In the genomic region with DNA sequence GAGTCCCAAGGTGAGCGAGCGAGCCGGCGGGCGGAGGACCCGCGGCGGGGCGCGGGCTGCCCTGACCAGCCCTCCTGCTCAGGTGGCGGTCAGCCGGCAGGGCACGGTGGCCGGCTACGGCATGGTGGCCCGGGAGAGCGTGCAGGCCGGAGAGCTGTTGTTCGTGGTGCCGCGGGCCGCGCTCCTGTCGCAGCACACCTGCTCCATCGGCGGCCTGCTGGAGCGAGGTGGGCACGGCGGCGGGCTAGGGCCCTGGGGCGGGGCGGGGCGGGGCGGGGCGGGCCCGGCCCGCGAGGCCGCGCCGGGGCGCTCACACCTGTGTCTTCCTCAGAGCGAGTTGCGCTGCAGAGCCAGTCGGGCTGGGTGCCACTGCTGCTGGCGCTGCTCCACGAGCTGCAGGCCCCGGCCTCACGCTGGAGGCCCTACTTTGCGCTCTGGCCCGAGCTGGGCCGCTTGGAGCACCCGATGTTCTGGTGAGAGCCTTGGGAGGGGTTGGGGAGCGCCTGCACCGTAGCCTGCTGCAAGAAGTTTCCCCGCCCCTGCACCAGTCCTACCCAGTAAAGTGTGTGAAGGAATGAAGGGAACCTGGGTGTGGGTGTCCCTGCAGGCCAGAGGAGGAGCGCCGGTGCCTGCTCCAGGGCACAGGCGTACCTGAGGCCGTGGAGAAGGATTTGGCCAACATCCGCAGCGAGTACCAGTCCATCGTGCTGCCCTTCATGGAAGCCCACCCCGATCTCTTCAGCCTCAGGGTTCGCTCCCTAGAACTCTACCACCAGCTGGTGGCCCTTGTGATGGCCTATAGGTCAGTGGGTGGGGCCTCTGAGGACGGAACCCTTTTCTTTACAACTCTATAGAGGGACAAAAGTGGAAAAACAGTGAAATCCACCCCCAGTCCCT, we compare ENCODE assay signal across 8 cellular contexts. TPM values are rescaled to one million over a fixed set of nuclear protein-coding genes. Genes with fewer than 3 reads are reported as not detected.
A peak's percentile ranks its signal among the peaks of the same experiment; 100 is the strongest.
DNase-seq lines count a peak whose midpoint lies in the region; ATAC-seq, FAIRE-seq and TF ChIP-seq lines count a peak whose summit lies in the region.

No MANE protein-coding gene starts in this region.

- peak overlapping the region; percentile 73 for H3K27ac ChIP-seq in A673 (ENCODE audit: low read depth, low read length, poor library complexity, severe bottlenecking)
- peak overlapping the region; percentile 36 for H3K27ac ChIP-seq in PC-3 (ENCODE audit: low read length)
- peak overlapping the region; percentile 54; the same call in 1 of the 2 replicates for H3K27ac ChIP-seq in GM12878 (ENCODE audit: control insufficient read depth, insufficient read depth)

- H3K36me3 ChIP-seq in A673 (ENCODE audit: insufficient read depth, low read length, poor library complexity, severe bottlenecking) (peaks cover 41% of the 10 kb centered on the region), PC-3 (ENCODE audit: low read depth, low read length) (peaks cover 39% of the 10 kb centered on the region), GM12878 (ENCODE audit: control insufficient read depth in 2 of 2, insufficient read depth in 2 of 2, low read length in 1 of 2) (peaks cover 12 to 17% of the 10 kb centered on the region in 2 experiments)

- 21% methylated on average over 45 of the region's 66 CpGs for WGBS in GM12878 (ENCODE audit: insufficient coverage, insufficient replicate concordance, low lambda C conversion rate, missing lambda C conversion rate)

- no peak for TF ChIP-seq EP300 in GM12878 (IDR thresholded peaks at IDR 0.05; ENCODE audit: borderline replicate concordance in 1 of 2, control insufficient read depth in 1 of 2, low read depth in 2 of 2, low read length in 2 of 2)

- H3K4me1 ChIP-seq in A673 (ENCODE audit: insufficient read depth, low read length, poor library complexity, severe bottlenecking) (peaks cover 8% of the 10 kb centered on the region), PC-3 (ENCODE audit: insufficient read depth, low read length) (peaks cover 8% of the 10 kb centered on the region), GM12878 (ENCODE audit: control insufficient read depth, insufficient read depth, low read length) (peaks cover 43% of the 10 kb centered on the region)

- no peaks in the 10 kb centered on the region for H3F3A ChIP-seq in PC-3 (ENCODE audit: low read length, unreplicated experiment)

- POLR2A ChIA-PET in A673 (lab: Charles Lee; ENCODE audit: low non-redundant PET) (no interaction called here), PC-3 (lab: Charles Lee; ENCODE audit: unreplicated experiment) (interaction anchor here (0.6 kb wide), 1 partner anchor 102 kb away, joined by 4 read pairs; no protein-coding TSS in a partner anchor), GM12878 (lab: Charles Lee) (no interaction called here)

- BruUV-seq in A673 (replicated peaks; lab: Mats Ljungman, UMichigan) = no TSS peak
- BruUV-seq in PC-3 (replicated peaks; lab: Mats Ljungman, UMichigan) = no TSS peak
- BruUV-seq in GM12878 (replicated peaks; lab: Mats Ljungman, UMichigan) = no TSS peak

- peak overlapping the region; percentile 80 for H3K4me3 ChIP-seq in A673 (ENCODE audit: low read depth, low read length, poor library complexity, severe bottlenecking)
- peak overlapping the region; percentile 74 for H3K4me3 ChIP-seq in PC-3 (ENCODE audit: low read length)
- peak overlapping the region; percentile 93 for H3K4me3 ChIP-seq in GM12878

- intact Hi-C loops in A673 (cut with micrococcal nuclease; ENCODE audit: unreplicated experiment) = no loop called here
- intact Hi-C loops in PC-3 (cut with micrococcal nuclease) = loop anchor here (10.0 kb wide), 1 partner anchor 119 kb away; no protein-coding TSS in a partner anchor
- intact Hi-C loops in GM12878 (cut with micrococcal nuclease; ENCODE audit: unreplicated experiment) = no loop called here

- H3K27me3 ChIP-seq in A673 (replicated peaks; ENCODE audit: insufficient read depth, low read depth, low read length, poor library complexity) (no peaks in the 10 kb centered on the region), PC-3 (ENCODE audit: low read length) (no peaks in the 10 kb centered on the region), GM12878 (replicated peaks in 1 of 2; ENCODE audit: control insufficient read depth in 2 of 2, insufficient read depth in 2 of 2, low read length in 1 of 2) (no peaks in the 10 kb centered on the region)

- ATAC-seq in GM18858 (IDR thresholded peaks at IDR 0.05; ENCODE audit: unreplicated experiment) (peak; percentile 33), HG03025 (IDR thresholded peaks at IDR 0.05; ENCODE audit: low FRiP score, unreplicated experiment) (peak; percentile 43), PC-3 (peak; percentile 58), GM12878 (peak; percentile 69)

- no peak for FAIRE-seq in GM12878 (lab: Jason Lieb, UNC)

- RAD21 ChIA-PET in GM12878 (lab: Charles Lee; ENCODE audit: unreplicated experiment) = no interaction called here

- H3K9me3 ChIP-seq in A673 (ENCODE audit: low read depth, low read length, poor library complexity, severe bottlenecking) = no peaks in the 10 kb centered on the region
- no peaks in the 10 kb centered on the region for H3K9me3 ChIP-seq in PC-3 (ENCODE audit: low read length)
- H3K9me3 ChIP-seq in GM12878 (replicated peaks; ENCODE audit: control insufficient read depth, insufficient read depth, low read length) = no peaks in the 10 kb centered on the region

- H3K4me2 ChIP-seq in PC-3 (ENCODE audit: low read length) (peak overlapping the region; percentile 92), GM12878 (ENCODE audit: control insufficient read depth, insufficient read depth) (peak overlapping the region; percentile 87)

- in situ Hi-C loops in GM12878 (cut with MboI) = loop anchor here (25.0 kb wide), 1 partner anchor 221 kb away; a partner anchor contains a TSS

- TF ChIP-seq CTCF in A673 (conservative IDR thresholded peaks at IDR 0.05; ENCODE audit: low read depth, low read length) (no peak), PC-3 (conservative IDR thresholded peaks at IDR 0.05; ENCODE audit: low read depth, low read length) (no peak), GM12878 (IDR thresholded peaks at IDR 0.05 in 2 of 3, conservative IDR thresholded peaks at IDR 0.05 in 1 of 3; ENCODE audit: control insufficient read depth in 2 of 3, extremely low read depth in 1 of 3, insufficient read depth in 1 of 3, low read depth in 3 of 3, low read length in 3 of 3) (no peak)

- H3K9me2 ChIP-seq in PC-3 (replicated peaks; ENCODE audit: low read length) = no peaks in the 10 kb centered on the region

- SMC1A ChIA-PET in GM12878 (lab: Charles Lee; ENCODE audit: uncharacterized antibody, unreplicated experiment) = no interaction called here

- H3K79me2 ChIP-seq in PC-3 (ENCODE audit: low read length) (peaks cover 20% of the 10 kb centered on the region), GM12878 (ENCODE audit: control insufficient read depth, insufficient read depth, low read length) (peaks cover 11% of the 10 kb centered on the region)

- peak; percentile 78 for TF ChIP-seq POLR2A in GM12878 (IDR thresholded peaks at IDR 0.05; ENCODE audit: low read depth, low read length)

- H2AFZ ChIP-seq in PC-3 (ENCODE audit: low read length) = peak overlapping the region; percentile 85
- H2AFZ ChIP-seq in GM12878 (ENCODE audit: control insufficient read depth, low read depth, low read length) = peak overlapping the region; percentile 76

- H4K20me1 ChIP-seq in PC-3 (ENCODE audit: low read length) (no peaks in the 10 kb centered on the region), GM12878 (ENCODE audit: control insufficient read depth, insufficient read depth) (no peaks in the 10 kb centered on the region)

- TF ChIP-seq RAD21 in GM12878 (IDR thresholded peaks at IDR 0.05; ENCODE audit: insufficient read depth, low read depth, low read length) = no peak

- CTCF ChIA-PET in A673 (lab: Charles Lee) = no interaction called here
- CTCF ChIA-PET in PC-3 (lab: Charles Lee) = no interaction called here
- CTCF ChIA-PET in GM12878 (lab: Yijun Ruan, JAX) = interaction anchor here (1.2 kb wide), 1 partner anchor 215 kb away, joined by 3 read pairs; no protein-coding TSS in a partner anchor

- H3K9ac ChIP-seq in PC-3 (ENCODE audit: low read length) (peak overlapping the region; percentile 77), GM12878 (ENCODE audit: control insufficient read depth, insufficient read depth, low read length) (peak overlapping the region; percentile 73; the same call in 1 of the 2 replicates)

- DNase-seq in A673 (ENCODE audit: low spot score) = peak; percentile 31
- peak; percentile 69 for DNase-seq in PC-3
- DNase-seq in GM12878 (ENCODE audit: low read depth, low spot score) = no peak
- DNase-seq in iPS-NIHi11 (ENCODE audit: low spot score) = peak; percentile 81
- peak; percentile 18 to 49 for DNase-seq in stimulated activated CD4-positive, alpha-beta T cell treated with anti-CD3 and anti-CD28 coated beads, Interleukin-1b, Interleukin-23, amount 100 ng/mL, for 4 hours (ENCODE audit: low read depth in 2 of 2)
- no peak for DNase-seq in Ammon's horn (ENCODE audit: low spot score)

RNA-seq across cellular contexts. Expression of a gene that starts 0.8 kb away (rescaled TPM):
- total RNA-seq in A673 (2021) (35.2 and 36.1 TPM in 2 replicates), PC-3 (2014; rRNA removed) (22.0 and 22.5 TPM in 2 replicates), GM12878 (2014; rRNA removed) (18.3 and 18.7 TPM in 2 replicates), GM12878 (2014; rRNA removed; fragmentation: Illumina TruSeq; extraction: Trizol) (11.2 and 11.7 TPM in 2 replicates), GM12878 (2021) (13.2 and 18.5 TPM in 2 replicates)
- total RNA-seq in GM12878 (2013; cell fraction: nucleolus; rRNA removed) = 41.1 and 41.2 TPM in 2 replicates
- 7.2 TPM for polyA plus RNA-seq in GM12878 (2011; ENCODE audit: low read depth)
- polyA plus RNA-seq in GM12878 (2011; rRNA removed) (13.8 and 15.4 TPM in 2 replicates), GM12878 (2014; fragmentation: Illumina TruSeq; extraction: Trizol) (12.8 and 15.7 TPM in 2 replicates), GM12878 (2014; fragmentation: Nextera tagmentation; extraction: Ambion mirVana) (10 to 100 TPM in 1 of 2 experiments, 1 to 10 TPM in 1; 8.2 to 13.4 TPM), GM12878 (2014; rRNA removed) (23.7 and 23.8 TPM in 2 replicates), GM12878 (2016; fragmentation: Nextera tagmentation; extraction: Ambion mirVana) (10 to 100 TPM; 19.5 to 22.5 TPM)
- polyA plus RNA-seq in GM12878 (2011; cell fraction: cytosol; rRNA removed) = 7.0 and 11.2 TPM in 2 replicates
- 42.8 and 58.2 TPM in 2 replicates for polyA plus RNA-seq in GM12878 (2011; cell fraction: nucleus; rRNA removed)
- 12.9 and 13.5 TPM in 2 replicates for polyA plus RNA-seq in GM12878 (2012)
- polyA minus RNA-seq in GM12878 (2011; rRNA and poly(A)+ RNA removed) = 8.0 and 9.8 TPM in 2 replicates
- 3.6 and 3.7 TPM in 2 replicates for polyA minus RNA-seq in GM12878 (2011; cell fraction: cytosol; rRNA and poly(A)+ RNA removed)
- 15.0 and 24.0 TPM in 2 replicates for polyA minus RNA-seq in GM12878 (2011; cell fraction: nucleus; rRNA and poly(A)+ RNA removed)

RNA-seq across cellular contexts. Expression of a gene that starts 16.2 kb away (rescaled TPM):
- 0.28 and 0.66 TPM in 2 replicates for total RNA-seq in A673 (2021)
- 14.2 and 26.6 TPM in 2 replicates for total RNA-seq in PC-3 (2014; rRNA removed)
- 2.8 and 3.0 TPM in 2 replicates for total RNA-seq in GM12878 (2013; cell fraction: nucleolus; rRNA removed)
- 3.3 and 3.8 TPM in 2 replicates for total RNA-seq in GM12878 (2014; rRNA removed)
- total RNA-seq in GM12878 (2014; rRNA removed; fragmentation: Illumina TruSeq; extraction: Trizol) = 1.2 and 2.5 TPM in 2 replicates
- 1.9 and 2.5 TPM in 2 replicates for total RNA-seq in GM12878 (2021)
- polyA plus RNA-seq in GM12878 (2011; ENCODE audit: low read depth) = 2.5 TPM
- polyA plus RNA-seq in GM12878 (2011; rRNA removed) = 1.7 and 2.1 TPM in 2 replicates
- 3.8 and 5.0 TPM in 2 replicates for polyA plus RNA-seq in GM12878 (2011; cell fraction: cytosol; rRNA removed)
- polyA plus RNA-seq in GM12878 (2011; cell fraction: nucleus; rRNA removed) = 16.1 and 17.8 TPM in 2 replicates
- polyA plus RNA-seq in GM12878 (2012) = 1.8 and 3.0 TPM in 2 replicates
- 1.4 and 2.7 TPM in 2 replicates for polyA plus RNA-seq in GM12878 (2014; fragmentation: Illumina TruSeq; extraction: Trizol)
- polyA plus RNA-seq in GM12878 (2014; fragmentation: Nextera tagmentation; extraction: Ambion mirVana) = under 1 TPM; 0.33 to 0.39 TPM
- 3.1 and 3.3 TPM in 2 replicates for polyA plus RNA-seq in GM12878 (2014; rRNA removed)
- 1 to 10 TPM; 2.0 to 2.6 TPM for polyA plus RNA-seq in GM12878 (2016; fragmentation: Nextera tagmentation; extraction: Ambion mirVana)
- 2.4 and 5.2 TPM in 2 replicates for polyA minus RNA-seq in GM12878 (2011; rRNA and poly(A)+ RNA removed)
- polyA minus RNA-seq in GM12878 (2011; cell fraction: cytosol; rRNA and poly(A)+ RNA removed) = 0.94 and 1.0 TPM in 2 replicates
- polyA minus RNA-seq in GM12878 (2011; cell fraction: nucleus; rRNA and poly(A)+ RNA removed) = 6.0 and 10.3 TPM in 2 replicates

Comparison
In these comparisons a context has a peak if more than half of its experiments do, and no peak if none do; other contexts are left out.
1. DNase-seq: peak in A673 (single experiment), PC-3 (single experiment), iPS-NIHi11 (single experiment) and stimulated activated CD4-positive, alpha-beta T cell treated with anti-CD3 and anti-CD28 coated beads, Interleukin-1b, Interleukin-23, amount 100 ng/mL, for 4 hours (2 of 2); none in GM12878 (single experiment) and Ammon's horn (single experiment).
2. Peak in every context shown above with its lines, with median percentiles within 50 percentile points of each other: H3K27ac ChIP-seq, H3K4me3 ChIP-seq and ATAC-seq.